In genomic region chr5:17295671-17296070, GRCh38 we compare ENCODE assay signal across 24 cellular contexts.
"Had no signal": no experiment of that assay in that cellular context is flagged by ENCODE, and none has a peak within 500 bp of the region (broad histone marks: within the 10 kb centered on the region; RNA-seq: fewer than 3 reads in every experiment).

No MANE protein-coding gene starts in this region.

- H3K79me2 ChIP-seq: hepatocyte had no signal

- H3K27ac ChIP-seq: colonic mucosa, epithelial cell of prostate, esophagus squamous epithelium, gastrocnemius medialis, heart left ventricle, hepatocyte, left lung, lower lobe of right lung had no signal

- H2AFZ ChIP-seq: hepatocyte had no signal

- H3K4me3 ChIP-seq: colonic mucosa, esophagus squamous epithelium, gastrocnemius medialis, heart left ventricle, hepatocyte, left lung, lower lobe of right lung had no signal

- H3K4me2 ChIP-seq: hepatocyte had no signal

- H3K9me3 ChIP-seq: colonic mucosa, esophagus squamous epithelium, gastrocnemius medialis, heart left ventricle, left lung, lower lobe of right lung had no signal

- ATAC-seq: effector memory CD8-positive, alpha-beta T cell; esophagus mucosa; gastrocnemius medialis; heart left ventricle; left cardiac atrium; left lung; left ventricle myocardium superior; lower lobe of right lung had no signal

- DNase-seq: cerebellar nuclear complex; colonic mucosa; cortex of kidney; effector CD8-positive, alpha-beta T cell; effector memory CD8-positive, alpha-beta T cell; endodermal cell; erythroblast; esophagus squamous epithelium; foreskin fibroblast; foreskin melanocyte; gastrocnemius medialis; glutamatergic neuron; heart left ventricle; hypothalamus; immature natural killer cell; left cardiac atrium; left lung; left ventricle myocardium superior; lower lobe of right lung; mesendoderm; midbrain had no signal

- H3K36me3 ChIP-seq: colonic mucosa, esophagus squamous epithelium, gastrocnemius medialis, heart left ventricle, left lung, lower lobe of right lung had no signal

- H3K27me3 ChIP-seq: colonic mucosa, esophagus squamous epithelium, gastrocnemius medialis, heart left ventricle, hepatocyte, left lung had no signal

- H3K4me1 ChIP-seq: colonic mucosa, esophagus squamous epithelium, gastrocnemius medialis, heart left ventricle, left lung, lower lobe of right lung had no signal
